ENCODE assay signal across 25 cellular contexts in genomic region chr14:39276005-39276404, GRCh38. TPM values are rescaled to one million over a fixed set of nuclear protein-coding genes. Genes with fewer than 3 reads are reported as not detected.
A peak's percentile ranks its signal among the peaks of the same experiment; 100 is the strongest.
DNase-seq lines count a peak whose midpoint lies in the region; ATAC-seq and TF ChIP-seq lines count a peak whose summit lies in the region.
"Had no signal": no experiment of that assay in that cellular context is flagged by ENCODE, and none has a peak within 500 bp of the region (broad histone marks: within the 10 kb centered on the region; RNA-seq: fewer than 3 reads in every experiment).

No MANE protein-coding gene starts in this region.

- TF ChIP-seq CTCF in activated CD8-positive, alpha-beta T cell treated with anti-CD3 and anti-CD28 coated beads for 36 hours (IDR thresholded peaks at IDR 0.05): no peak
- TF ChIP-seq CTCF in gastrocnemius medialis (IDR thresholded peaks at IDR 0.05 in 4 of 5, conservative IDR thresholded peaks at IDR 0.05 in 1 of 5): no peak
- TF ChIP-seq CTCF in uterus (IDR thresholded peaks at IDR 0.05): no peak

- peaks cover 37% of the 10 kb centered on the region for H3K36me3 Mint-ChIP-seq in activated CD8-positive, alpha-beta T cell treated with anti-CD3 and anti-CD28 coated beads for 36 hours (ENCODE audit: low read depth)
- peaks cover 57% of the 10 kb centered on the region for H3K36me3 Mint-ChIP-seq in activated CD8-positive, alpha-beta T cell treated with anti-CD3 and anti-CD28 coated beads, Interleukin-2, amount 10 ng/mL, durations not matched to agents 7 days and 5 days (ENCODE audit: low read depth)
- H3K36me3 Mint-ChIP-seq in effector memory CD8-positive, alpha-beta T cell (ENCODE audit: insufficient read depth): peaks cover 35% of the 10 kb centered on the region

- intact Hi-C loops in activated CD8-positive, alpha-beta T cell treated with anti-CD3 and anti-CD28 coated beads for 36 hours (cut with micrococcal nuclease): no loop called here
- intact Hi-C loops in gastrocnemius medialis (cut with DNase I; ENCODE audit: low total_unique reads): no loop called here
- intact Hi-C loops in uterus (cut with DNase I; ENCODE audit: low total_unique reads): no loop called here

- peaks cover 64% of the 10 kb centered on the region for H3K4me1 Mint-ChIP-seq in activated CD8-positive, alpha-beta T cell treated with anti-CD3 and anti-CD28 coated beads for 36 hours (ENCODE audit: low read depth)
- H3K4me1 Mint-ChIP-seq in activated CD8-positive, alpha-beta T cell treated with anti-CD3 and anti-CD28 coated beads, Interleukin-2, amount 10 ng/mL, durations not matched to agents 7 days and 5 days (ENCODE audit: low read depth): peaks cover 32% of the 10 kb centered on the region
- peaks cover 31 to 64% of the 10 kb centered on the region in 2 donors for H3K4me1 Mint-ChIP-seq in effector memory CD8-positive, alpha-beta T cell (ENCODE audit: low read depth in 2 of 2)

- peak overlapping the region; percentile 13 to 64 (median 42) for H3K27ac ChIP-seq in gastrocnemius medialis
- no peak overlapping the region for H3K27ac ChIP-seq in uterus
- H3K27ac ChIP-seq: A549, left ventricle myocardium inferior, thoracic aorta, vagina had no signal

- no peaks in the 10 kb centered on the region for H3K9me3 ChIP-seq in gastrocnemius medialis
- H3K9me3 ChIP-seq in uterus: no peaks in the 10 kb centered on the region
- H3K9me3 ChIP-seq: A549, SK-N-SH, thoracic aorta, vagina had no signal

- TF ChIP-seq POLR2A in gastrocnemius medialis (IDR thresholded peaks at IDR 0.05): no peak
- TF ChIP-seq POLR2A in uterus (IDR thresholded peaks at IDR 0.05): no peak

- ATAC-seq in activated CD8-positive, alpha-beta T cell treated with anti-CD3 and anti-CD28 coated beads for 36 hours: no peak
- ATAC-seq in activated CD8-positive, alpha-beta T cell treated with anti-CD3 and anti-CD28 coated beads, Interleukin-2, amount 10 ng/mL, durations not matched to agents 7 days and 5 days: no peak
- no peak for ATAC-seq in effector memory CD8-positive, alpha-beta T cell (replicated peaks)
- peak in 1 of 2 donors; percentile 79 for ATAC-seq in gastrocnemius medialis

- CTCF ChIA-PET in activated CD8-positive, alpha-beta T cell treated with anti-CD3 and anti-CD28 coated beads for 36 hours (lab: Charles Lee): no interaction called here
- CTCF ChIA-PET in activated CD8-positive, alpha-beta T cell treated with anti-CD3 and anti-CD28 coated beads, Interleukin-2, amount 10 ng/mL, durations not matched to agents 7 days and 5 days (lab: Charles Lee): no interaction called here

- H3K4me1 ChIP-seq in gastrocnemius medialis (peaks cover 25 to 31% of the 10 kb centered on the region in 2 donors), uterus (no peaks in the 10 kb centered on the region)

- H3K4me3 ChIP-seq in gastrocnemius medialis (no peak overlapping the region), uterus (no peak overlapping the region)
- H3K4me3 ChIP-seq: A549, HAP-1, left ventricle myocardium inferior, thoracic aorta, vagina had no signal

- in situ Hi-C loops in gastrocnemius medialis (cut with MboI; ENCODE audit: low sequenced_read_pairs in 4 of 4): loop anchor here in 1 of 4 donors (10.0 kb wide), 1 partner anchor 101 kb away; the partner anchor contains the start of genes PNN and TRAPPC6B

- H3K4me3 Mint-ChIP-seq in activated CD8-positive, alpha-beta T cell treated with anti-CD3 and anti-CD28 coated beads for 36 hours: no peak overlapping the region
- H3K4me3 Mint-ChIP-seq in activated CD8-positive, alpha-beta T cell treated with anti-CD3 and anti-CD28 coated beads, Interleukin-2, amount 10 ng/mL, durations not matched to agents 7 days and 5 days: no peak overlapping the region
- no peak overlapping the region for H3K4me3 Mint-ChIP-seq in effector memory CD8-positive, alpha-beta T cell
- H3K4me3 Mint-ChIP-seq: activated T-helper 1 cell treated with anti-CD3 and anti-CD28 coated beads, Interleukin-12 subunit alpha, Interleukin-12 subunit beta, Interleukin-2, Interleukin-4 antibody, amounts not matched to agents 30 ng/mL and 10 ng/mL and 1 ng/mL, durations not matched to agents 14 hours and 24 hours and 36 hours; stimulated activated naive CD8-positive, alpha-beta T cell treated with anti-CD3 and anti-CD28 coated beads, Interleukin-15, Interleukin-2, amounts not matched to agents 100 ng/mL and 50 ng/mL, for 24 hours had no signal

- H3K27me3 Mint-ChIP-seq in activated CD8-positive, alpha-beta T cell treated with anti-CD3 and anti-CD28 coated beads for 36 hours: no peaks in the 10 kb centered on the region
- H3K27me3 Mint-ChIP-seq in activated CD8-positive, alpha-beta T cell treated with anti-CD3 and anti-CD28 coated beads, Interleukin-2, amount 10 ng/mL, durations not matched to agents 7 days and 5 days (ENCODE audit: low read depth): no peaks in the 10 kb centered on the region
- H3K27me3 Mint-ChIP-seq in effector memory CD8-positive, alpha-beta T cell: no peaks in the 10 kb centered on the region
- H3K27me3 Mint-ChIP-seq: stimulated activated naive CD8-positive, alpha-beta T cell treated with anti-CD3 and anti-CD28 coated beads, Interleukin-15, Interleukin-2, amounts not matched to agents 100 ng/mL and 50 ng/mL, for 24 hours had no signal

- peaks cover 5% of the 10 kb centered on the region for H3K9me3 Mint-ChIP-seq in activated CD8-positive, alpha-beta T cell treated with anti-CD3 and anti-CD28 coated beads for 36 hours
- H3K9me3 Mint-ChIP-seq in activated CD8-positive, alpha-beta T cell treated with anti-CD3 and anti-CD28 coated beads, Interleukin-2, amount 10 ng/mL, durations not matched to agents 7 days and 5 days (ENCODE audit: insufficient read depth): peaks cover 22% of the 10 kb centered on the region
- no peaks in the 10 kb centered on the region for H3K9me3 Mint-ChIP-seq in effector memory CD8-positive, alpha-beta T cell

- H3K27ac Mint-ChIP-seq in activated CD8-positive, alpha-beta T cell treated with anti-CD3 and anti-CD28 coated beads for 36 hours: peak overlapping the region; percentile 31
- no peak overlapping the region for H3K27ac Mint-ChIP-seq in activated CD8-positive, alpha-beta T cell treated with anti-CD3 and anti-CD28 coated beads, Interleukin-2, amount 10 ng/mL, durations not matched to agents 7 days and 5 days
- peak overlapping the region; percentile 31 to 85 for H3K27ac Mint-ChIP-seq in effector memory CD8-positive, alpha-beta T cell
- H3K27ac Mint-ChIP-seq: activated T-helper 1 cell treated with anti-CD3 and anti-CD28 coated beads, Interleukin-12 subunit alpha, Interleukin-12 subunit beta, Interleukin-2, Interleukin-4 antibody, amounts not matched to agents 30 ng/mL and 10 ng/mL and 1 ng/mL, durations not matched to agents 14 hours and 24 hours and 36 hours had no signal

- DNase-seq in activated CD8-positive, alpha-beta T cell treated with anti-CD3 and anti-CD28 coated beads for 36 hours: no peak
- no peak for DNase-seq in activated CD8-positive, alpha-beta T cell treated with anti-CD3 and anti-CD28 coated beads, Interleukin-2, amount 10 ng/mL, durations not matched to agents 7 days and 5 days
- DNase-seq in M059J (ENCODE audit: low read depth) (peak; percentile 6), gastrocnemius medialis (no peak), T-helper 2 cell (no peak), D341Med (ENCODE audit: low spot score) (no peak), uterus (no peak)
- DNase-seq in effector memory CD8-positive, alpha-beta T cell: no peak
- DNase-seq: activated CD4-positive, alpha-beta T cell treated with anti-CD3 and anti-CD28 coated beads for 1 hour; Caco-2; cerebellar nuclear complex; DMS79 treated with DMSO at 0.1 percent for 48 hours; GF-D8; left ventricle myocardium inferior; NCI-H1105; NCI-H2081 treated with DMSO at 0.1 percent for 48 hours; NCI-H82; occipital lobe; SK-N-SH had no signal

- POLR2A ChIA-PET in activated CD8-positive, alpha-beta T cell treated with anti-CD3 and anti-CD28 coated beads for 36 hours (lab: Charles Lee): no interaction called here
- POLR2A ChIA-PET in activated CD8-positive, alpha-beta T cell treated with anti-CD3 and anti-CD28 coated beads, Interleukin-2, amount 10 ng/mL, durations not matched to agents 7 days and 5 days (lab: Charles Lee): no interaction called here

- H3K36me3 ChIP-seq in gastrocnemius medialis (peaks cover 0 to 16% of the 10 kb centered on the region in 2 donors), uterus (no peaks in the 10 kb centered on the region)
- H3K36me3 ChIP-seq: HAP-1 had no signal

- H3K27me3 ChIP-seq in gastrocnemius medialis (no peaks in the 10 kb centered on the region), uterus (no peaks in the 10 kb centered on the region)
- H3K27me3 ChIP-seq: vagina had no signal

RNA-seq across cellular contexts. Expression of gene MIA2, which starts 42.3 kb away (rescaled TPM):
- 10 to 100 TPM; 17.6 to 18.3 TPM for total RNA-seq in activated CD8-positive, alpha-beta T cell treated with anti-CD3 and anti-CD28 coated beads for 36 hours
- 10 to 100 TPM; 18.6 to 21.2 TPM for total RNA-seq in activated CD8-positive, alpha-beta T cell treated with anti-CD3 and anti-CD28 coated beads, Interleukin-2, amount 10 ng/mL, durations not matched to agents 7 days and 5 days
- 18.0 and 20.1 TPM in 2 replicates for total RNA-seq in M059J (2014; rRNA removed; shearing (Covaris generic))
- 10 to 100 TPM; 13.6 to 30.9 (median 20.7) TPM for total RNA-seq in gastrocnemius medialis
- 10 to 100 TPM; 15.3 to 38.2 (median 23.9) TPM for total RNA-seq in uterus

Comparison
In these comparisons a context has a peak if more than half of its experiments do, and no peak if none do; other contexts are left out.
1. H3K27ac ChIP-seq: peak in gastrocnemius medialis (4 of 4); none in uterus (0 of 2).